In the genomic region with DNA sequence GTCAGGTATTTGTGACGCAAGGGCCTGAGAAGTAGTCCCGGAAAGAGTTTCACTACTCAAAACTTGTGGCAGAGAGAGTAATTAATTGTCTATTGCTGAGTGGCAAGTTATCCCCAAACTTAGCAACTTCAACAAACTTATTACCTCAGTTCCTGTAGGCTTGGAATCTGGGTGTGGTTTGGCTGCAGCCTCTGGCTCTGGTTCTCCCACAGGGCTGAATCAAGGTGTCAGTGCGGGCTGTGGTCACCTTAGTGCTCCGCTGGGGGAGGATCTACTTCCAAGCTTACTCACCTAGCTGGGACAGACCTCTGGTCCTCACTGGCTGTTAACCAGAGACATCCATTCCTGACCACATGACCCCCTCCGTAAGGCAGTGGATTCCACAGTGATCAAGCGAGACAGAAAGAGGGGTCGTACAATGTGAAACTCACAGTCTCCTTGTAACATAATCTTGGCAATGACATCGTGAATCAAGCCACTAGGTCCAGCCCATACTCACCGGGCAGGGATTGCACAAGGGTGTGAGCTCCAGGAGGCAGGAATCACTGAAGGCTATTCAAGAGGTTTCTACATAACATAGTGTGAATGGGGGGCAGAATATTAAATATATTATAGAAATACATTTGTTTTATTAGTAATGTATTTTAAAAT, we compare ENCODE assay signal across 26 cellular contexts.
DNase-seq lines count a peak whose midpoint lies in the region; ATAC-seq and TF ChIP-seq lines count a peak whose summit lies in the region.
"Had no signal": no experiment of that assay in that cellular context is flagged by ENCODE, and none has a peak within 500 bp of the region (broad histone marks: within the 10 kb centered on the region; RNA-seq: fewer than 3 reads in every experiment).

No MANE protein-coding gene starts in this region.

- no peaks in the 10 kb centered on the region for H3K36me3 ChIP-seq in SJCRH30
- no peaks in the 10 kb centered on the region for H3K36me3 ChIP-seq in trophoblast cell (ENCODE audit: control insufficient read depth in 1 of 2, insufficient read depth in 2 of 2, low read length in 2 of 2)
- H3K36me3 ChIP-seq: brain microvascular endothelial cell, heart left ventricle, stomach, transverse colon had no signal

- no peak overlapping the region for H3K4me2 ChIP-seq in trophoblast cell (ENCODE audit: low read length)

- H3K14ac ChIP-seq in trophoblast cell (ENCODE audit: low read length), result no peak overlapping the region

- peaks cover 3% of the 10 kb centered on the region for H3K79me1 ChIP-seq in trophoblast cell (ENCODE audit: low read length)

- H3K9ac ChIP-seq in trophoblast cell (ENCODE audit: low read length), result no peak overlapping the region

- peak overlapping the region; percentile 72 for H2BK12ac ChIP-seq in trophoblast cell (ENCODE audit: low read length)

- H3K4me3 ChIP-seq in SJCRH30, result no peak overlapping the region
- H3K4me3 ChIP-seq in trophoblast cell (ENCODE audit: low read depth, low read length), result no peak overlapping the region
- H3K4me3 ChIP-seq: coronary artery, heart left ventricle, lung, stomach, transverse colon had no signal

- H3K4ac ChIP-seq in trophoblast cell (ENCODE audit: low read depth, low read length), result no peak overlapping the region

- H3K27ac ChIP-seq in SJCRH30 (no peak overlapping the region), trophoblast cell (ENCODE audit: low read depth, low read length) (peak overlapping the region; percentile 50)
- H3K27ac ChIP-seq: brain microvascular endothelial cell, coronary artery, heart left ventricle, stomach, transverse colon had no signal

- H2BK5ac ChIP-seq in trophoblast cell (ENCODE audit: low read depth, low read length, poor library complexity), result peak overlapping the region; percentile 55

- no peak overlapping the region for H4K8ac ChIP-seq in trophoblast cell (ENCODE audit: low read depth, low read length)

- no peak for ATAC-seq in omental fat pad (ENCODE audit: low FRiP score)
- ATAC-seq: heart left ventricle, Panc1, right cardiac atrium had no signal

- H2AK5ac ChIP-seq in trophoblast cell (ENCODE audit: low read length), result no peak overlapping the region

- H3K9me3 ChIP-seq in SJCRH30 (replicated peaks) (no peaks in the 10 kb centered on the region), trophoblast cell (ENCODE audit: insufficient read depth, low read depth, low read length) (no peaks in the 10 kb centered on the region)
- H3K9me3 ChIP-seq: heart left ventricle, stomach, transverse colon had no signal

- no peaks in the 10 kb centered on the region for H3K79me2 ChIP-seq in trophoblast cell (ENCODE audit: control insufficient read depth, insufficient read depth, low read length, poor library complexity)

- H3K18ac ChIP-seq in trophoblast cell (ENCODE audit: low read length), result peak overlapping the region; percentile 13

- peak overlapping the region; percentile 73 for H4K91ac ChIP-seq in trophoblast cell (ENCODE audit: low read depth, low read length)

- H2BK120ac ChIP-seq in trophoblast cell (ENCODE audit: insufficient read depth, low read length, poor library complexity), result peak overlapping the region; percentile 45

- no peak for TF ChIP-seq CTCF in omental fat pad (IDR thresholded peaks at IDR 0.05)

- DNase-seq in ELF-1 (ENCODE audit: low read depth, low spot score), result peak; percentile 19
- DNase-seq in SJCRH30, result peak; percentile 12 to 46
- DNase-seq in islet precursor cell, result peak; percentile 96
- peak in 1 of 2 donors; percentile 10 for DNase-seq in trophoblast cell
- no peak for DNase-seq in DMS53 (lab: John Stamatoyannopoulos, UW)
- no peak for DNase-seq in AML-193 (lab: John Stamatoyannopoulos, UW)
- no peak for DNase-seq in omental fat pad (ENCODE audit: low spot score)
- DNase-seq in cerebellum (ENCODE audit: low spot score), result no peak
- DNase-seq: activated gamma-delta T cell, brain microvascular endothelial cell, C1 segment of cervical spinal cord, EL, endodermal cell, heart left ventricle, Kasumi-1, NCI-H1092 treated with DMSO at 0.1 percent for 48 hours, NCI-H2029 treated with DMSO at 0.1 percent for 48 hours, NCI-H226, NCI-H82, right cardiac atrium, stomach, T-helper 2 cell, transverse colon had no signal

- H3K27me3 ChIP-seq in SJCRH30, result no peaks in the 10 kb centered on the region
- H3K27me3 ChIP-seq in trophoblast cell (ENCODE audit: insufficient read depth, low read length), result no peaks in the 10 kb centered on the region
- H3K27me3 ChIP-seq: brain microvascular endothelial cell, transverse colon had no signal

- H3K23ac ChIP-seq in trophoblast cell (ENCODE audit: low read length), result no peak overlapping the region

- no peak overlapping the region for H4K12ac ChIP-seq in trophoblast cell (ENCODE audit: low read depth, low read length)

- no CpG with 5 or more reads among the region's 9 CpGs for WGBS in trophoblast cell (ENCODE audit: extremely low coverage, insufficient coverage, insufficient read length)

- H2AFZ ChIP-seq in trophoblast cell (ENCODE audit: insufficient read depth, low read length, poor library complexity), result no peak overlapping the region

- peaks cover 21% of the 10 kb centered on the region for H3K4me1 ChIP-seq in SJCRH30
- H3K4me1 ChIP-seq in trophoblast cell (ENCODE audit: control insufficient read depth in 1 of 2, insufficient read depth in 2 of 2, low read length in 2 of 2), result peaks cover 12 to 15% of the 10 kb centered on the region in 2 experiments
- H3K4me1 ChIP-seq: heart left ventricle, stomach, transverse colon had no signal

Comparison
In these comparisons a context has a peak if more than half of its experiments do, and no peak if none do; other contexts are left out.
1. DNase-seq: peak in ELF-1 (single experiment), SJCRH30 (2 of 2) and islet precursor cell (single experiment); none in DMS53 (single experiment), AML-193 (0 of 2), omental fat pad (single experiment) and cerebellum (single experiment).